17 cellular contexts compared by ENCODE assay signal in genomic region chr2:42547014-42547413, GRCh38. TPM values are rescaled to one million over a fixed set of nuclear protein-coding genes. Genes with fewer than 3 reads are reported as not detected.
DNase-seq lines count a peak whose midpoint lies in the region; ATAC-seq lines count a peak whose summit lies in the region.
"Had no signal": no experiment of that assay in that cellular context is flagged by ENCODE, and none has a peak within 500 bp of the region (broad histone marks: within the 10 kb centered on the region; RNA-seq: fewer than 3 reads in every experiment).

No MANE protein-coding gene starts in this region.

- H3K36me3 ChIP-seq in iPS-15b (ENCODE audit: control insufficient read depth, insufficient read depth, low read length): no peaks in the 10 kb centered on the region
- H3K36me3 ChIP-seq in H7 (replicated peaks; ENCODE audit: control insufficient read depth, insufficient read depth, low read length): no peaks in the 10 kb centered on the region
- H3K36me3 ChIP-seq: breast epithelium, heart right ventricle, prostate gland, suprapubic skin had no signal

- peaks cover 30% of the 10 kb centered on the region for H3K4me1 ChIP-seq in iPS-15b (ENCODE audit: control insufficient read depth, insufficient read depth, low read length)
- H3K4me1 ChIP-seq: breast epithelium, heart right ventricle, prostate gland, suprapubic skin had no signal

- DNase-seq in CD1c-positive myeloid dendritic cell (ENCODE audit: extremely low spot score) (peak; percentile 3), NOMO-1 treated with DMSO at 0.1 percent for 48 hours (lab: John Stamatoyannopoulos, UW; ENCODE audit: unreplicated experiment) (peak; percentile 89), RPMI8226 (no peak), H7 (no peak)
- DNase-seq: activated CD4-positive, alpha-beta T cell treated with anti-CD3 and anti-CD28 coated beads, Interleukin-2, amount 10 ng/mL, durations not matched to agents 24 days and 14 days; activated effector memory CD4-positive, alpha-beta T cell treated with Interleukin-2 at 50 U/mL for 16 hours; heart right ventricle; NCI-H187 treated with DMSO at 0.1 percent for 48 hours; stimulated activated CD4-positive, alpha-beta T cell treated with anti-CD3 and anti-CD28 coated beads, Interleukin-4, amount 100 ng/mL, for 24 hours had no signal

- H3K27me3 ChIP-seq in iPS-15b (ENCODE audit: control insufficient read depth, insufficient read depth, low read length) (no peaks in the 10 kb centered on the region), H7 (ENCODE audit: control insufficient read depth, insufficient read depth, low read length) (no peaks in the 10 kb centered on the region)
- H3K27me3 ChIP-seq: breast epithelium, heart right ventricle, suprapubic skin had no signal

- H3K9me3 ChIP-seq in iPS-15b (ENCODE audit: control insufficient read depth, insufficient read depth, low read length): no peaks in the 10 kb centered on the region
- H3K9me3 ChIP-seq: breast epithelium, heart right ventricle, prostate gland, suprapubic skin had no signal

- H3K9ac ChIP-seq in iPS-15b (ENCODE audit: low read depth, low read length): peak overlapping the region; percentile 41

- ATAC-seq in HG02840 (IDR thresholded peaks at IDR 0.05; ENCODE audit: low FRiP score, unreplicated experiment): peak; percentile 67
- no peak for ATAC-seq in GM19467 (IDR thresholded peaks at IDR 0.05; ENCODE audit: unreplicated experiment)
- ATAC-seq in HG03039 (IDR thresholded peaks at IDR 0.05; ENCODE audit: unreplicated experiment): no peak
- ATAC-seq: heart right ventricle had no signal

- H3K4me3 ChIP-seq in iPS-15b (ENCODE audit: low read depth, low read length) (no peak overlapping the region), H7 (ENCODE audit: insufficient read depth, low read depth, low read length) (no peak overlapping the region)
- H3K4me3 ChIP-seq: breast epithelium, heart right ventricle, prostate gland, suprapubic skin had no signal

RNA-seq across cellular contexts. Expression of gene MTA3, which starts 21.4 kb away (rescaled TPM):
- 51.8 and 59.6 TPM in 2 replicates for total RNA-seq in H7 (2014; rRNA removed; shearing (Covaris generic))

RNA-seq across cellular contexts. Expression of gene KCNG3, which starts 53.2 kb away (rescaled TPM):
- total RNA-seq in H7 (2014; rRNA removed; shearing (Covaris generic)): 2.7 and 5.4 TPM in 2 replicates
- total RNA-seq: heart right ventricle, lung microvascular endothelial cell had no signal

Comparison
In these comparisons a context has a peak if more than half of its experiments do, and no peak if none do; other contexts are left out.
1. DNase-seq: peak in CD1c-positive myeloid dendritic cell (single experiment) and NOMO-1 treated with DMSO at 0.1 percent for 48 hours (single experiment); none in RPMI8226 (single experiment) and H7 (single experiment).